In genomic region chr5:67059747-67060490, GRCh38 we compare ENCODE assay signal across 14 cellular contexts.
DNase-seq lines count a peak whose midpoint lies in the region; ATAC-seq and TF ChIP-seq lines count a peak whose summit lies in the region.
"Had no signal": no experiment of that assay in that cellular context is flagged by ENCODE, and none has a peak within 500 bp of the region (broad histone marks: within the 10 kb centered on the region; RNA-seq: fewer than 3 reads in every experiment).

No MANE protein-coding gene starts in this region.

- H3K9me3 ChIP-seq in AG04450 (ENCODE audit: control insufficient read depth, insufficient read depth, low read length) = no peaks in the 10 kb centered on the region
- no peaks in the 10 kb centered on the region for H3K9me3 ChIP-seq in HUES64 (ENCODE audit: insufficient read depth, low read depth, low read length)
- H3K9me3 ChIP-seq in esophagus squamous epithelium = no peaks in the 10 kb centered on the region
- H3K9me3 ChIP-seq: tibial nerve had no signal

- TF ChIP-seq CTCF in AG04450 (IDR thresholded peaks at IDR 0.05; ENCODE audit: low read depth, low read length) = no peak
- no peak for TF ChIP-seq CTCF in esophagus squamous epithelium (IDR thresholded peaks at IDR 0.05)

- H3K36me3 Mint-ChIP-seq in activated T-cell treated with anti-CD3 and anti-CD28 coated beads, Interleukin-2, amount 50 U/mL, for 4 hours (ENCODE audit: insufficient read depth) = peaks cover 36% of the 10 kb centered on the region

- H3K4me1 Mint-ChIP-seq in activated T-cell treated with anti-CD3 and anti-CD28 coated beads, Interleukin-2, amount 50 U/mL, for 4 hours (ENCODE audit: low read depth) = peaks cover 16% of the 10 kb centered on the region
- H3K4me1 Mint-ChIP-seq: central memory CD8-positive, alpha-beta T cell had no signal

- H3K4me1 ChIP-seq in HUES64 (ENCODE audit: insufficient read depth, low read length) (peaks cover 21% of the 10 kb centered on the region), esophagus squamous epithelium (peaks cover 4 to 57% (median 22%) of the 10 kb centered on the region in 3 donors)
- H3K4me1 ChIP-seq: tibial nerve had no signal

- H3K27me3 ChIP-seq in AG04450 (ENCODE audit: control insufficient read depth, insufficient read depth, low read length) = no peaks in the 10 kb centered on the region
- H3K27me3 ChIP-seq in HUES64 (ENCODE audit: insufficient read depth, low read length) = no peaks in the 10 kb centered on the region
- no peaks in the 10 kb centered on the region for H3K27me3 ChIP-seq in esophagus squamous epithelium
- H3K27me3 ChIP-seq: tibial nerve had no signal

- DNase-seq in AG04450 (ENCODE audit: low read depth, low spot score) (peak; percentile 61), brain pericyte (ENCODE audit: low read depth, low spot score) (peak; percentile 96), hepatic stellate cell (ENCODE audit: low spot score) (peak; percentile 14), HuH-7 (ENCODE audit: low spot score) (no peak), esophagus squamous epithelium (lab: John Stamatoyannopoulos, UW) (no peak), midbrain (lab: John Stamatoyannopoulos, UW) (no peak)
- DNase-seq in activated T-cell treated with anti-CD3 and anti-CD28 coated beads, Interleukin-2, amount 50 U/mL, for 4 hours = no peak
- DNase-seq: activated CD8-positive, alpha-beta memory T cell treated with anti-CD3 and anti-CD28 coated beads for 24 hours; activated effector memory CD4-positive, alpha-beta T cell treated with anti-CD3 and anti-CD28 coated beads, Interleukin-2, amount 50 U/mL, for 16 hours; foreskin melanocyte had no signal

- H3K4me3 ChIP-seq in AG04450 (ENCODE audit: low read depth, low read length) (peak overlapping the region; percentile 26), HUES64 (ENCODE audit: low read length) (no peak overlapping the region), esophagus squamous epithelium (no peak overlapping the region)
- H3K4me3 ChIP-seq: tibial nerve had no signal

- intact Hi-C loops in esophagus squamous epithelium (cut with DNase I) = no loop called here

- no peak overlapping the region for H3K9ac ChIP-seq in HUES64 (ENCODE audit: low read depth, low read length)

- TF ChIP-seq POLR2A in esophagus squamous epithelium (IDR thresholded peaks at IDR 0.05) = no peak

- H3K27ac ChIP-seq in AG04450 (ENCODE audit: low read depth, low read length) (peak overlapping the region; percentile 58), HUES64 (ENCODE audit: low read depth, low read length) (peak overlapping the region; percentile 14; the same call in 1 of the 2 replicates), esophagus squamous epithelium (peak overlapping the region in 2 of 4 donors; percentile 56 to 78)
- H3K27ac ChIP-seq: tibial nerve had no signal

- H3K9me3 Mint-ChIP-seq in activated T-cell treated with anti-CD3 and anti-CD28 coated beads, Interleukin-2, amount 50 U/mL, for 4 hours = no peaks in the 10 kb centered on the region
- H3K9me3 Mint-ChIP-seq: central memory CD8-positive, alpha-beta T cell had no signal

- 74% methylated on average over 6 of the region's 6 CpGs for WGBS in HUES64
- WGBS in esophagus squamous epithelium, 2 donors = 60 to 62% methylated on average over 6 of the region's 6 CpGs

- ATAC-seq in activated T-cell treated with anti-CD3 and anti-CD28 coated beads, Interleukin-2, amount 50 U/mL, for 4 hours = no peak
- ATAC-seq: HCT116 had no signal

- POLR2A ChIA-PET in AG04450 (lab: Yijun Ruan, JAX) = no interaction called here

- CTCF ChIA-PET in AG04450 (lab: Charles Lee) = interaction anchor here (0.9 to 1.0 kb wide), 2 partner anchors 90 to 150 kb away, joined by 4 to 6 read pairs; no protein-coding TSS in a partner anchor

- no peaks in the 10 kb centered on the region for H3K27me3 Mint-ChIP-seq in activated T-cell treated with anti-CD3 and anti-CD28 coated beads, Interleukin-2, amount 50 U/mL, for 4 hours (ENCODE audit: low read depth)
- H3K27me3 Mint-ChIP-seq: central memory CD8-positive, alpha-beta T cell had no signal

- H3K4me3 Mint-ChIP-seq in activated T-cell treated with anti-CD3 and anti-CD28 coated beads, Interleukin-2, amount 50 U/mL, for 4 hours = no peak overlapping the region
- H3K4me3 Mint-ChIP-seq: central memory CD8-positive, alpha-beta T cell had no signal

- H3K36me3 ChIP-seq in HUES64 (ENCODE audit: insufficient read depth, low read length) (no peaks in the 10 kb centered on the region), esophagus squamous epithelium (peaks cover 0 to 50% (median 3%) of the 10 kb centered on the region in 3 donors)
- H3K36me3 ChIP-seq: tibial nerve had no signal

Comparison
In these comparisons a context has a peak if more than half of its experiments do, and no peak if none do; other contexts are left out.
1. DNase-seq: peak in AG04450 (single experiment), brain pericyte (single experiment) and hepatic stellate cell (single experiment); none in activated T-cell treated with anti-CD3 and anti-CD28 coated beads, Interleukin-2, amount 50 U/mL, for 4 hours (single experiment), HuH-7 (single experiment), esophagus squamous epithelium (single experiment) and midbrain (single experiment).